ENCODE assay signal across 19 cellular contexts in genomic region chr5:147519380-147519779, GRCh38. TPM values are rescaled to one million over a fixed set of nuclear protein-coding genes. Genes with fewer than 3 reads are reported as not detected.
DNase-seq lines count a peak whose midpoint lies in the region; ATAC-seq, FAIRE-seq and TF ChIP-seq lines count a peak whose summit lies in the region.
"Had no signal": no experiment of that assay in that cellular context is flagged by ENCODE, and none has a peak within 500 bp of the region (broad histone marks: within the 10 kb centered on the region; RNA-seq: fewer than 3 reads in every experiment).

No MANE protein-coding gene starts in this region.

- intact Hi-C loops in CD4-positive, alpha-beta T cell (cut with DNase I, micrococcal nuclease): no loop called here

- CTCF ChIA-PET in H1 (lab: Charles Lee; ENCODE audit: partially characterized antibody): interaction anchor here (0.8 to 2.2 kb wide), 7 partner anchors 9 to 127 kb away, joined by 3 to 8 read pairs (median 3); partner anchors contain the start of gene DPYSL3
- CTCF ChIA-PET in CD4-positive, alpha-beta T cell (lab: Charles Lee): no interaction called here

- no peak overlapping the region for H4K91ac ChIP-seq in H1 (replicated peaks; ENCODE audit: insufficient read length, low read length)

- TF ChIP-seq CTCF in H1 (IDR thresholded peaks at IDR 0.05; ENCODE audit: control extremely low read depth in 1 of 3, insufficient read depth in 1 of 3, low read depth in 1 of 3, low read length in 3 of 3): no peak
- no peak for TF ChIP-seq CTCF in CD4-positive, alpha-beta T cell (IDR thresholded peaks at IDR 0.05)

- no peaks in the 10 kb centered on the region for H4K20me1 ChIP-seq in H1 (replicated peaks in 1 of 2; ENCODE audit: control insufficient read depth in 1 of 2, insufficient read depth in 2 of 2, low read length in 2 of 2)

- no peak overlapping the region for H3K4ac ChIP-seq in H1 (replicated peaks; ENCODE audit: insufficient read length, low read depth, low read length)

- no peaks in the 10 kb centered on the region for H3K4me1 Mint-ChIP-seq in activated T-cell treated with anti-CD3 and anti-CD28 coated beads, Interleukin-2, amount 50 U/mL, for 4 hours (ENCODE audit: low read depth)
- no peaks in the 10 kb centered on the region for H3K4me1 Mint-ChIP-seq in CD4-positive, alpha-beta T cell (ENCODE audit: low read depth)

- H3K36me3 ChIP-seq in H1 (ENCODE audit: control insufficient read depth in 2 of 4, insufficient read depth in 4 of 4, low read length in 3 of 4): no peaks in the 10 kb centered on the region

- no peaks in the 10 kb centered on the region for H3K27me3 ChIP-seq in H1 (replicated peaks in 1 of 4; ENCODE audit: control insufficient read depth in 3 of 4, extremely low read depth in 1 of 4, insufficient read depth in 3 of 4, low read length in 3 of 4)
- no peaks in the 10 kb centered on the region for H3K27me3 ChIP-seq in CD4-positive, alpha-beta T cell (ENCODE audit: control insufficient read depth, insufficient read depth, low read length)

- H2BK15ac ChIP-seq in H1 (ENCODE audit: low read length): no peak overlapping the region

- H3K4me3 ChIP-seq in H1 (ENCODE audit: extremely low read depth in 1 of 4, insufficient read depth in 2 of 4, low read depth in 3 of 4, low read length in 4 of 4): no peak overlapping the region
- H3K4me3 ChIP-seq: GM12878 had no signal

- no peak overlapping the region for H3K14ac ChIP-seq in H1 (ENCODE audit: insufficient read length)

- peak; percentile 7 for DNase-seq in H4 (ENCODE audit: low spot score)
- DNase-seq in NCI-H446 (lab: John Stamatoyannopoulos, UW): peak; percentile 46 to 49
- no peak for DNase-seq in H1 (ENCODE audit: low read depth in 1 of 2, low spot score in 2 of 2)
- DNase-seq in urothelium cell line (ENCODE audit: low spot score): no peak
- DNase-seq in activated T-cell treated with anti-CD3 and anti-CD28 coated beads, Interleukin-2, amount 50 U/mL, for 4 hours: no peak
- no peak for DNase-seq in CD4-positive, alpha-beta T cell
- DNase-seq: AML-193; KG1; MV-4-11; NCI-H1417; NCI-H187; NCI-H2227 treated with DMSO at 0.1 percent for 48 hours; NK-92 treated with Interleukin-12 subunit alpha and Interleukin-12 subunit beta, amount 100 ng/mL, for 24 hours; Right ventricle myocardium superior had no signal

- no peaks in the 10 kb centered on the region for H3K9me3 Mint-ChIP-seq in activated T-cell treated with anti-CD3 and anti-CD28 coated beads, Interleukin-2, amount 50 U/mL, for 4 hours
- H3K9me3 Mint-ChIP-seq in CD4-positive, alpha-beta T cell: no peaks in the 10 kb centered on the region

- no peak for ATAC-seq in activated T-cell treated with anti-CD3 and anti-CD28 coated beads, Interleukin-2, amount 50 U/mL, for 4 hours
- no peak for ATAC-seq in SK-N-SH treated with all-trans-retinoic acid at 6 μM for 48 hours
- no peak for ATAC-seq in CD4-positive, alpha-beta T cell (ENCODE audit: poor library complexity)
- ATAC-seq: GM12878, HCT116 had no signal

- peaks cover 0 to 7% (median 4%) of the 10 kb centered on the region in 4 experiments; a peak in 4 of 7 replicates for H3K4me1 ChIP-seq in H1 (replicated peaks in 1 of 4; ENCODE audit: control insufficient read depth in 3 of 4, insufficient read depth in 4 of 4, low read length in 3 of 4)

- no peak overlapping the region for H3K4me3 Mint-ChIP-seq in activated T-cell treated with anti-CD3 and anti-CD28 coated beads, Interleukin-2, amount 50 U/mL, for 4 hours
- no peak overlapping the region for H3K4me3 Mint-ChIP-seq in CD4-positive, alpha-beta T cell

- H4K5ac ChIP-seq in H1 (ENCODE audit: insufficient read length, low read depth, low read length): no peak overlapping the region

- no peak overlapping the region for H3K23ac ChIP-seq in H1 (ENCODE audit: insufficient read length)

- H3K36me3 Mint-ChIP-seq in activated T-cell treated with anti-CD3 and anti-CD28 coated beads, Interleukin-2, amount 50 U/mL, for 4 hours (ENCODE audit: insufficient read depth): no peaks in the 10 kb centered on the region
- H3K36me3 Mint-ChIP-seq in CD4-positive, alpha-beta T cell (ENCODE audit: low read depth): no peaks in the 10 kb centered on the region

- peaks cover 4% of the 10 kb centered on the region for H3K27me3 Mint-ChIP-seq in activated T-cell treated with anti-CD3 and anti-CD28 coated beads, Interleukin-2, amount 50 U/mL, for 4 hours (ENCODE audit: low read depth)
- H3K27me3 Mint-ChIP-seq in CD4-positive, alpha-beta T cell: peaks cover 15% of the 10 kb centered on the region

- H3K27ac Mint-ChIP-seq in CD4-positive, alpha-beta T cell: no peak overlapping the region

- H2AK5ac ChIP-seq in H1 (ENCODE audit: low read depth, low read length): no peak overlapping the region

- no peak overlapping the region for H4K8ac ChIP-seq in H1 (ENCODE audit: extremely low read depth, insufficient read depth, low read length)

- no peak overlapping the region for H2AFZ ChIP-seq in H1 (ENCODE audit: low read length)

- no peak overlapping the region for H2BK5ac ChIP-seq in H1 (ENCODE audit: low read depth, low read length)

- FAIRE-seq in H1 (lab: Jason Lieb, UNC) (peak; percentile 72), urothelium cell line (lab: Jason Lieb, UNC) (peak; percentile 86)
- FAIRE-seq: GM12878, GM19239 had no signal

- no peak overlapping the region for H3K56ac ChIP-seq in H1 (replicated peaks; ENCODE audit: insufficient read length, low read depth, low read length)

- H3K4me2 ChIP-seq in H1 (ENCODE audit: insufficient read depth in 1 of 2, low read depth in 2 of 2, low read length in 2 of 2): no peak overlapping the region

- TF ChIP-seq POLR2A in H1 (IDR thresholded peaks at IDR 0.05; ENCODE audit: control extremely low read depth in 1 of 2, low read depth in 2 of 2, low read length in 2 of 2): no peak

- no peak overlapping the region for H3K9ac ChIP-seq in H1 (replicated peaks in 1 of 4; ENCODE audit: extremely low read depth in 1 of 4, low read depth in 3 of 4, low read length in 3 of 4)

- H2BK12ac ChIP-seq in H1 (ENCODE audit: low read depth, low read length): no peak overlapping the region

- H3K27ac ChIP-seq in H1 (ENCODE audit: low read depth, low read length): no peak overlapping the region
- H3K27ac ChIP-seq in CD4-positive, alpha-beta T cell (ENCODE audit: low read depth, low read length): no peak overlapping the region
- H3K27ac ChIP-seq: C4-2B had no signal

- no peaks in the 10 kb centered on the region for H3K9me3 ChIP-seq in H1 (ENCODE audit: insufficient read depth in 2 of 2, low read depth in 1 of 2, low read length in 1 of 2)
- H3K9me3 ChIP-seq in CD4-positive, alpha-beta T cell (ENCODE audit: control insufficient read depth, low read length): no peaks in the 10 kb centered on the region

- no peaks in the 10 kb centered on the region for H3K23me2 ChIP-seq in H1 (ENCODE audit: low read depth, low read length)

- H2BK120ac ChIP-seq in H1 (replicated peaks; ENCODE audit: low read depth, low read length): no peak overlapping the region

- TF ChIP-seq RAD21 in H1 (IDR thresholded peaks at IDR 0.05 in 1 of 2, conservative IDR thresholded peaks at IDR 0.05 in 1 of 2; ENCODE audit: low read depth in 2 of 2, low read length in 2 of 2): no peak

- no peak overlapping the region for H3K18ac ChIP-seq in H1 (ENCODE audit: extremely low read depth, low read length)

- H2BK20ac ChIP-seq in H1 (ENCODE audit: low read length): no peak overlapping the region

- no peaks in the 10 kb centered on the region for H3K79me2 ChIP-seq in H1 (ENCODE audit: control insufficient read depth in 1 of 2, insufficient read depth in 2 of 2, low read length in 2 of 2)

- TF ChIP-seq EP300 in H1 (IDR thresholded peaks at IDR 0.05; ENCODE audit: borderline replicate concordance in 1 of 2, low read depth in 2 of 2, low read length in 2 of 2): no peak

- 88% methylated on average over 1 of the region's 1 CpG; no CpG with 5 or more reads in 1 of the 2 experiments for whole genome bisulfite sequencing in H1 (ENCODE audit: extremely low coverage in 1 of 2, insufficient coverage in 1 of 2, insufficient read length in 1 of 2, insufficient replicate concordance in 2 of 2, low coverage in 1 of 2, low lambda C conversion rate in 2 of 2, missing lambda C conversion rate in 1 of 2), 2 experiments

- no peaks in the 10 kb centered on the region for H3K79me1 ChIP-seq in H1 (ENCODE audit: low read depth, low read length)

- POLR2A ChIA-PET in H1 (lab: Charles Lee; ENCODE audit: partially characterized antibody): interaction anchor here (0.7 to 1.2 kb wide), 3 partner anchors 11 to 131 kb away, joined by 3 read pairs; no protein-coding TSS in a partner anchor
- POLR2A ChIA-PET in CD4-positive, alpha-beta T cell (lab: Charles Lee): no interaction called here

TF ChIP-seq in H1, 55 proteins besides CTCF, POLR2A, EP300 and RAD21:
- TF ChIP-seq CEBPB (IDR thresholded peaks at IDR 0.05; ENCODE audit: low read depth, low read length) (no peak), BCL11A (IDR thresholded peaks at IDR 0.05; ENCODE audit: low read depth in 2 of 2, low read length in 2 of 2) (no peak), TCF12 (IDR thresholded peaks at IDR 0.05; ENCODE audit: low read depth, low read length) (no peak), SIX5 (IDR thresholded peaks at IDR 0.05; ENCODE audit: low read depth, low read length) (no peak)

TF ChIP-seq in SK-N-SH treated with all-trans-retinoic acid at 6 μM for 48 hours, 23 proteins besides CTCF, POLR2A, EP300 and RAD21 (continues in another document):
- TF ChIP-seq TCF4 (CRISPR knock-in tag; IDR thresholded peaks at IDR 0.05; ENCODE audit: borderline replicate concordance) (no peak), ISL1 (CRISPR knock-in tag; IDR thresholded peaks at IDR 0.05) (no peak), ZFP3 (CRISPR knock-in tag; IDR thresholded peaks at IDR 0.05) (no peak)

RNA-seq across cellular contexts. Expression of gene DPYSL3, which starts 9.5 kb away (rescaled TPM):
- 65.2 and 83.9 TPM in 2 replicates for total RNA-seq in H4 (2014; rRNA removed; shearing (Covaris generic))
- 385 and 387 TPM in 2 replicates for total RNA-seq in H1 (2021; fragmentation: NEBNext Ultra II Directional; extraction: Animal tissue kit (Norgen Biotek cat#: 25700))
- polyA plus RNA-seq in H1 (2011; rRNA removed): 268 and 379 TPM in 2 replicates
- 317 TPM for polyA plus RNA-seq in H1 (2011; cell fraction: cytosol; rRNA removed)
- 677 TPM for polyA plus RNA-seq in H1 (2011; cell fraction: nucleus; rRNA removed)
- polyA plus RNA-seq in H1 (2012, experiment 1 of 2): 326 to 382 TPM (median 347 TPM) in 4 replicates
- polyA plus RNA-seq in H1 (2012, experiment 2 of 2): 81.6 TPM
- polyA plus RNA-seq in H1 (2013, experiment 1 of 2): 177 TPM
- polyA plus RNA-seq in H1 (2013, experiment 2 of 2): 173 TPM
- 603 and 732 TPM in 2 replicates for polyA minus RNA-seq in H1 (2011; rRNA and poly(A)+ RNA removed)
- polyA minus RNA-seq in H1 (2011; cell fraction: cytosol; rRNA and poly(A)+ RNA removed): 438 TPM
- 284 TPM for polyA minus RNA-seq in H1 (2011; cell fraction: nucleus; rRNA and poly(A)+ RNA removed)
- total RNA-seq in activated T-cell treated with anti-CD3 and anti-CD28 coated beads, Interleukin-2, amount 50 U/mL, for 4 hours: under 1 TPM; 0.21 to 0.40 (median 0.30) TPM
- total RNA-seq in CD4-positive, alpha-beta T cell: not detected

Comparison
In these comparisons a context has a peak if more than half of its experiments do, and no peak if none do; other contexts are left out.
1. DNase-seq: peak in H4 (single experiment) and NCI-H446 (2 of 2); none in H1 (0 of 2), urothelium cell line (single experiment), activated T-cell treated with anti-CD3 and anti-CD28 coated beads, Interleukin-2, amount 50 U/mL, for 4 hours (single experiment) and CD4-positive, alpha-beta T cell (0 of 10).
2. RNA of gene DPYSL3, which starts 9.5 kb away (total RNA-seq): 385 to 387 TPM in H1 and 65.2 to 83.9 TPM in H4; 0.21 to 0.40 TPM in activated T-cell treated with anti-CD3 and anti-CD28 coated beads, Interleukin-2, amount 50 U/mL, for 4 hours and not detected in CD4-positive, alpha-beta T cell; every median in the first group is over 10 times any median in the second.